In genomic region chr10:73729781-73730152, GRCh38 we compare ENCODE assay signal across 8 cellular contexts. TPM values are rescaled to one million over a fixed set of nuclear protein-coding genes. Genes with fewer than 3 reads are reported as not detected.
A peak's percentile ranks its signal among the peaks of the same experiment; 100 is the strongest.
DNase-seq lines count a peak whose midpoint lies in the region; ATAC-seq and TF ChIP-seq lines count a peak whose summit lies in the region.
"Not testable (repeated sequence)": the region's sequence is repeated elsewhere in the genome, so short reads cannot be mapped to it uniquely, and the experiment has no call there.

No MANE protein-coding gene starts in this region.

- H3K27ac ChIP-seq in 22Rv1 (peak overlapping the region; percentile 82), breast epithelium (peak overlapping the region; percentile 87 to 92), muscle layer of duodenum (ENCODE audit: low read length) (peak overlapping the region; percentile 82)

- H3K4me1 Mint-ChIP-seq in activated CD8-positive, alpha-beta T cell treated with anti-CD3 and anti-CD28 coated beads for 36 hours (ENCODE audit: low read depth) = peaks cover 17% of the 10 kb centered on the region

- DNase-seq in NT2/D1 (ENCODE audit: low read depth, low spot score); breast epithelium (ENCODE audit: low spot score in 2 of 2): not testable (repeated sequence)
- peak; percentile 50 for DNase-seq in activated CD8-positive, alpha-beta T cell treated with anti-CD3 and anti-CD28 coated beads for 36 hours
- peak; percentile 51 for DNase-seq in glomerular visceral epithelial cell (ENCODE audit: extremely low spot score)
- peak; percentile 29 for DNase-seq in stimulated activated CD4-positive, alpha-beta T cell treated with anti-CD3 and anti-CD28 coated beads, Interleukin-2, amount 100 ng/mL, for 4 hours (ENCODE audit: low read depth)

- H3K4me1 ChIP-seq in NT2/D1 (ENCODE audit: insufficient read depth, insufficient read length); breast epithelium: not testable (repeated sequence)
- H3K4me1 ChIP-seq in muscle layer of duodenum (ENCODE audit: control insufficient read depth in 1 of 2, insufficient read depth in 2 of 2, low read length in 2 of 2) = peaks cover 0 to 32% of the 10 kb centered on the region in 2 donors

- peaks cover 21% of the 10 kb centered on the region for H3K36me3 Mint-ChIP-seq in activated CD8-positive, alpha-beta T cell treated with anti-CD3 and anti-CD28 coated beads for 36 hours (ENCODE audit: low read depth)

- H3K9ac ChIP-seq in NT2/D1 (ENCODE audit: insufficient read length, low read depth) = peak overlapping the region; percentile 91

- peak; percentile 13 for ATAC-seq in GM19395 (IDR thresholded peaks at IDR 0.05; ENCODE audit: unreplicated experiment)
- ATAC-seq in activated CD8-positive, alpha-beta T cell treated with anti-CD3 and anti-CD28 coated beads for 36 hours = peak; percentile 45

- H3K27me3 ChIP-seq in NT2/D1 (ENCODE audit: insufficient read depth, insufficient read length); breast epithelium; muscle layer of duodenum (ENCODE audit: low read depth, low read length): not testable (repeated sequence)

- intact Hi-C loops in activated CD8-positive, alpha-beta T cell treated with anti-CD3 and anti-CD28 coated beads for 36 hours (cut with micrococcal nuclease) = not testable (repeated sequence)
- intact Hi-C loops in breast epithelium (cut with DNase I; ENCODE audit: low total_unique reads) = loop anchor here (5.0 kb wide), 1 partner anchor 307 kb away; no protein-coding TSS in a partner anchor

- H3K4me3 ChIP-seq in NT2/D1 (ENCODE audit: insufficient read length, low read depth) (peak overlapping the region; percentile 90), breast epithelium (peak overlapping the region; percentile 62 to 87 (median 82)), muscle layer of duodenum (ENCODE audit: low read depth in 1 of 2, low read length in 2 of 2) (peak overlapping the region; percentile 79 to 88)

- H3K27me3 Mint-ChIP-seq in activated CD8-positive, alpha-beta T cell treated with anti-CD3 and anti-CD28 coated beads for 36 hours = not testable (repeated sequence)

- H3K9me3 Mint-ChIP-seq in activated CD8-positive, alpha-beta T cell treated with anti-CD3 and anti-CD28 coated beads for 36 hours = not testable (repeated sequence)

- not testable (repeated sequence) for H3K9me3 ChIP-seq in NT2/D1 (ENCODE audit: insufficient read depth, low read length); breast epithelium; muscle layer of duodenum (ENCODE audit: control insufficient read depth in 1 of 2, low read length in 2 of 2)

- CTCF ChIA-PET in activated CD8-positive, alpha-beta T cell treated with anti-CD3 and anti-CD28 coated beads for 36 hours (lab: Charles Lee) = interaction anchor here (1.2 to 1.8 kb wide), 2 partner anchors 14 to 200 kb away, joined by 3 to 8 read pairs; partner anchors contain the start of gene SEC24C

- not testable (repeated sequence) for TF ChIP-seq POLR2A in breast epithelium (IDR thresholded peaks at IDR 0.05)

- H3K36me3 ChIP-seq in NT2/D1 (ENCODE audit: insufficient read depth, insufficient read length, low read length) (peaks cover 41% of the 10 kb centered on the region), muscle layer of duodenum (ENCODE audit: control insufficient read depth in 1 of 2, insufficient read depth in 2 of 2, low read length in 2 of 2) (peaks cover 0 to 32% of the 10 kb centered on the region in 2 donors)
- H3K36me3 ChIP-seq in breast epithelium = not testable (repeated sequence)

- H3K27ac Mint-ChIP-seq in activated CD8-positive, alpha-beta T cell treated with anti-CD3 and anti-CD28 coated beads for 36 hours = peak overlapping the region; percentile 94

- POLR2A ChIA-PET in activated CD8-positive, alpha-beta T cell treated with anti-CD3 and anti-CD28 coated beads for 36 hours (lab: Charles Lee) = interaction anchor here (0.6 to 3.7 kb wide), 6 partner anchors 10 to 1117 kb away, joined by 3 to 23 read pairs (median 4); partner anchors contain the start of gene SEC24C

- H3K4me3 Mint-ChIP-seq in activated CD8-positive, alpha-beta T cell treated with anti-CD3 and anti-CD28 coated beads for 36 hours = peak overlapping the region; percentile 94

- not testable (repeated sequence) for TF ChIP-seq CTCF in 22Rv1 (IDR thresholded peaks at IDR 0.05); activated CD8-positive, alpha-beta T cell treated with anti-CD3 and anti-CD28 coated beads for 36 hours (IDR thresholded peaks at IDR 0.05); breast epithelium (IDR thresholded peaks at IDR 0.05)

RNA-seq across cellular contexts. Expression of gene SEC24C, which starts 14.4 kb away (rescaled TPM):
- 10 to 100 TPM; 87.5 to 88.7 TPM for total RNA-seq in activated CD8-positive, alpha-beta T cell treated with anti-CD3 and anti-CD28 coated beads for 36 hours
- total RNA-seq in breast epithelium = 10 to 100 TPM; 33.9 to 57.7 (median 50.1) TPM

RNA-seq across cellular contexts. Expression of gene AGAP5, which starts 31.9 kb away (rescaled TPM):
- total RNA-seq in activated CD8-positive, alpha-beta T cell treated with anti-CD3 and anti-CD28 coated beads for 36 hours = 1 to 10 TPM; 8.8 to 9.8 TPM
- total RNA-seq in breast epithelium = 10 to 100 TPM in 1 of 3 donors, 1 to 10 TPM in 2; 5.4 to 11.7 (median 7.9) TPM

RNA-seq across cellular contexts. Expression of gene CHCHD1, which starts 52.1 kb away (rescaled TPM):
- 10 to 100 TPM; 28.9 to 33.0 TPM for total RNA-seq in activated CD8-positive, alpha-beta T cell treated with anti-CD3 and anti-CD28 coated beads for 36 hours
- total RNA-seq in breast epithelium = 10 to 100 TPM; 25.1 to 37.0 (median 29.9) TPM

RNA-seq across cellular contexts. Expression of gene ZSWIM8, which starts 55.6 kb away (rescaled TPM):
- 10 to 100 TPM; 30.0 to 41.0 TPM for total RNA-seq in activated CD8-positive, alpha-beta T cell treated with anti-CD3 and anti-CD28 coated beads for 36 hours
- 10 to 100 TPM; 79.2 to 87.8 (median 84.2) TPM for total RNA-seq in breast epithelium
